2 cellular contexts compared by ENCODE assay signal in genomic region chr2:162828545-162828944, GRCh38.
TF ChIP-seq lines count a peak whose summit lies in the region.

No MANE protein-coding gene starts in this region.

TF ChIP-seq in HCT116, 20 proteins besides CTCF, POLR2A, EP300 and RAD21:
- TF ChIP-seq MAX (IDR thresholded peaks at IDR 0.05) (0 out of 2 replicates have a peak, but pooled peaks have one; percentile 15), JUND (IDR thresholded peaks at IDR 0.05) (no peak)

TF ChIP-seq in GM12878, 131 proteins besides CTCF, POLR2A, EP300 and RAD21:
- TF ChIP-seq RAD51 (IDR thresholded peaks at IDR 0.05) (0 out of 2 replicates have a peak, but pooled peaks have one; percentile 29), ZNF207 (IDR thresholded peaks at IDR 0.05; ENCODE audit: borderline replicate concordance) (no peak)
